In the genomic region with DNA sequence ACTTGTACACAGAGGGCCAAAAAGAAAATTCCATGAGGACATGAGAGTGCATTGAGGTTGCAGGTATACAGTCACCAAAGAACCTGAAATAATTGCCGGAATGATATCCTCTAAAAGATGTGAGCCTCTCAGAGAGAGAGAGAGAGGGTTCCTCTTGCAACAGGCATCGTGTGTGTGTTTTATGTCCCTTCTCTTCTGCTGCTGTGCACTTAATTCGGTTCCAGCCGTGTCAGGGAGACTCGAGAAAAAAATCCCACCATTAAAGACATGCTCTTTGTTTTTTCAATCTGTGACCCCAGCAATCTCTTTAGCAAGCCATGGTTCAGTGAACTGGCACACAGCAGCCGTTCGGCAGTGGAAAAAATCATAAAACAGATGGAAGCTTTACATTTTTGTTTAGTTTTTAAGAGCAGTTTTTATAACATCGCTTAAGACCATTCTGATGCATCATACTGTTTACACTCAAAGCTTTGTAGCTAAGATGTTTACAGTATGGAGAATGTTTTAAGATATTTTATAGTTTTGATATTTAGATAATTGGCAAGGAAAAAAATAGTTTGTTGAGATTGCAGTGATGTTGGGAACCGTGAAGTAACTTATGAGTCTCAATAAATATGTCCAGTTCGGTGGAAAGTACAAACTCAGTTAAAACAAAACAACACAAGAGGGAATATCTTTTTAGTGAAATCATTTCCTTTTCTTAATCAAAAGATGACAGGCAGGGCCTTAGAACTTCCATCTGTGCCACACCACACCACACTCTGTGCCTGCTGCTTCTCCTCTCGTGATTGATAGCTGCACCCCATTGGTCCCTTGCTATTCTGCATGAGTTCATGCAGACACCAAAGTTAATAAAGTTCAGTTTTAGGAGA, we compare ENCODE assay signal across 25 cellular contexts. TPM values are rescaled to one million over a fixed set of nuclear protein-coding genes. Genes with fewer than 3 reads are reported as not detected.
DNase-seq lines count a peak whose midpoint lies in the region; FAIRE-seq and TF ChIP-seq lines count a peak whose summit lies in the region.
"Had no signal": no experiment of that assay in that cellular context is flagged by ENCODE, and none has a peak within 500 bp of the region (broad histone marks: within the 10 kb centered on the region; RNA-seq: fewer than 3 reads in every experiment).

No MANE protein-coding gene starts in this region.

- H3K36me3 Mint-ChIP-seq in mesothelial cell of epicardium = no peaks in the 10 kb centered on the region
- H3K36me3 Mint-ChIP-seq in activated CD4-positive, alpha-beta T cell treated with anti-CD3 and anti-CD28 coated beads, Interleukin-2, amount 10 ng/mL, durations not matched to agents 24 days and 14 days (ENCODE audit: low read depth) = no peaks in the 10 kb centered on the region
- H3K36me3 Mint-ChIP-seq: activated naive CD8-positive, alpha-beta T cell treated with anti-CD3 and anti-CD28 coated beads, Interleukin-2, amount 10 ng/mL, durations not matched to agents 7 days and 5 days; stimulated activated effector memory CD8-positive, alpha-beta T cell treated with anti-CD3 and anti-CD28 coated beads, Interleukin-12 subunit alpha, Interleukin-12 subunit beta, amount 100 ng/mL, for 72 hours had no signal

- peak; percentile 93 for FAIRE-seq in urothelium cell line (lab: Jason Lieb, UNC)
- FAIRE-seq: D721Med, frontal cortex had no signal

- H3K4me3 ChIP-seq in SK-N-MC = peak overlapping the region; percentile 24
- H3K4me3 ChIP-seq: coronary artery, thyroid gland had no signal

- no peaks in the 10 kb centered on the region for H3K9me3 Mint-ChIP-seq in mesothelial cell of epicardium
- H3K9me3 Mint-ChIP-seq in activated CD4-positive, alpha-beta T cell treated with anti-CD3 and anti-CD28 coated beads, Interleukin-2, amount 10 ng/mL, durations not matched to agents 24 days and 14 days = peaks cover 4% of the 10 kb centered on the region
- H3K9me3 Mint-ChIP-seq: activated naive CD8-positive, alpha-beta T cell treated with anti-CD3 and anti-CD28 coated beads, Interleukin-2, amount 10 ng/mL, durations not matched to agents 7 days and 5 days; stimulated activated effector memory CD8-positive, alpha-beta T cell treated with anti-CD3 and anti-CD28 coated beads, Interleukin-12 subunit alpha, Interleukin-12 subunit beta, amount 100 ng/mL, for 72 hours had no signal

- H3K4me1 Mint-ChIP-seq in mesothelial cell of epicardium = peaks cover 13% of the 10 kb centered on the region
- no peaks in the 10 kb centered on the region for H3K4me1 Mint-ChIP-seq in activated CD4-positive, alpha-beta T cell treated with anti-CD3 and anti-CD28 coated beads, Interleukin-2, amount 10 ng/mL, durations not matched to agents 24 days and 14 days
- H3K4me1 Mint-ChIP-seq: activated CD4-positive, alpha-beta T cell treated with anti-CD3 and anti-CD28 coated beads for 36 hours; activated naive CD8-positive, alpha-beta T cell treated with anti-CD3 and anti-CD28 coated beads, Interleukin-2, amount 10 ng/mL, durations not matched to agents 7 days and 5 days; stimulated activated effector memory CD8-positive, alpha-beta T cell treated with anti-CD3 and anti-CD28 coated beads, Interleukin-12 subunit alpha, Interleukin-12 subunit beta, amount 100 ng/mL, for 72 hours had no signal

- H3K27ac Mint-ChIP-seq in mesothelial cell of epicardium = peak overlapping the region; percentile 63
- no peak overlapping the region for H3K27ac Mint-ChIP-seq in activated CD4-positive, alpha-beta T cell treated with anti-CD3 and anti-CD28 coated beads, Interleukin-2, amount 10 ng/mL, durations not matched to agents 24 days and 14 days
- H3K27ac Mint-ChIP-seq: activated CD4-positive, alpha-beta T cell treated with anti-CD3 and anti-CD28 coated beads for 36 hours; activated naive CD8-positive, alpha-beta T cell treated with anti-CD3 and anti-CD28 coated beads, Interleukin-2, amount 10 ng/mL, durations not matched to agents 7 days and 5 days; stimulated activated effector memory CD8-positive, alpha-beta T cell treated with anti-CD3 and anti-CD28 coated beads, Interleukin-12 subunit alpha, Interleukin-12 subunit beta, amount 100 ng/mL, for 72 hours had no signal

- no peak for TF ChIP-seq CTCF in mesothelial cell of epicardium (IDR thresholded peaks at IDR 0.05; ENCODE audit: unreplicated experiment)

- H3K27ac ChIP-seq in SK-N-MC = peak overlapping the region; percentile 56; the same call in 1 of the 2 replicates
- H3K27ac ChIP-seq: 22Rv1, brain microvascular endothelial cell, C4-2B, coronary artery, thyroid gland had no signal

- intact Hi-C loops in activated CD4-positive, alpha-beta T cell treated with anti-CD3 and anti-CD28 coated beads, Interleukin-2, amount 10 ng/mL, durations not matched to agents 24 days and 14 days (cut with micrococcal nuclease) = no loop called here

- no peak overlapping the region for H3K9ac ChIP-seq in SK-N-MC (ENCODE audit: insufficient read length)

- H3K36me3 ChIP-seq in SK-N-MC (ENCODE audit: insufficient read depth, low read length) = no peaks in the 10 kb centered on the region
- H3K36me3 ChIP-seq: brain microvascular endothelial cell, thyroid gland had no signal

- H3K9me3 ChIP-seq in SK-N-MC (ENCODE audit: low read depth, low read length) = no peaks in the 10 kb centered on the region
- H3K9me3 ChIP-seq: thyroid gland had no signal

- H3K4me3 Mint-ChIP-seq in mesothelial cell of epicardium = no peak overlapping the region
- no peak overlapping the region for H3K4me3 Mint-ChIP-seq in activated CD4-positive, alpha-beta T cell treated with anti-CD3 and anti-CD28 coated beads, Interleukin-2, amount 10 ng/mL, durations not matched to agents 24 days and 14 days
- H3K4me3 Mint-ChIP-seq: activated CD4-positive, alpha-beta T cell treated with anti-CD3 and anti-CD28 coated beads for 36 hours; activated naive CD8-positive, alpha-beta T cell treated with anti-CD3 and anti-CD28 coated beads, Interleukin-2, amount 10 ng/mL, durations not matched to agents 7 days and 5 days; stimulated activated effector memory CD8-positive, alpha-beta T cell treated with anti-CD3 and anti-CD28 coated beads, Interleukin-12 subunit alpha, Interleukin-12 subunit beta, amount 100 ng/mL, for 72 hours had no signal

- DNase-seq in NCI-H526 treated with DMSO at 0.1 percent for 48 hours (lab: John Stamatoyannopoulos, UW) (peak; percentile 8), NCI-H526 (lab: John Stamatoyannopoulos, UW) (no peak), SK-N-MC (ENCODE audit: low read depth, low spot score) (no peak), mesothelial cell of epicardium (ENCODE audit: low spot score in 2 of 2, unreplicated experiment in 2 of 2) (no peak), urothelium cell line (ENCODE audit: low spot score) (no peak), NCI-H146 treated with DMSO at 0.1 percent for 48 hours (lab: John Stamatoyannopoulos, UW; ENCODE audit: unreplicated experiment) (no peak), SK-N-DZ (ENCODE audit: low spot score) (no peak)
- no peak for DNase-seq in activated CD4-positive, alpha-beta T cell treated with anti-CD3 and anti-CD28 coated beads, Interleukin-2, amount 10 ng/mL, durations not matched to agents 24 days and 14 days
- DNase-seq: activated CD4-positive, alpha-beta T cell treated with anti-CD3 and anti-CD28 coated beads for 36 hours; activated naive CD8-positive, alpha-beta T cell treated with anti-CD3 and anti-CD28 coated beads, Interleukin-2, amount 10 ng/mL, durations not matched to agents 7 days and 5 days; brain microvascular endothelial cell; GDM1; kidney glomerular epithelial cell; mesendoderm; NCI-H1436; NCI-H2227 treated with DMSO at 0.1 percent for 48 hours; stimulated activated CD4-positive, alpha-beta T cell treated with anti-CD3 and anti-CD28 coated beads, Interleukin-15, amount 100 ng/mL, for 24 hours; thyroid gland had no signal

- H3K27me3 Mint-ChIP-seq in mesothelial cell of epicardium (ENCODE audit: low read depth) = peaks cover 3% of the 10 kb centered on the region
- H3K27me3 Mint-ChIP-seq in activated CD4-positive, alpha-beta T cell treated with anti-CD3 and anti-CD28 coated beads, Interleukin-2, amount 10 ng/mL, durations not matched to agents 24 days and 14 days = no peaks in the 10 kb centered on the region
- H3K27me3 Mint-ChIP-seq: activated CD4-positive, alpha-beta T cell treated with anti-CD3 and anti-CD28 coated beads for 36 hours; activated naive CD8-positive, alpha-beta T cell treated with anti-CD3 and anti-CD28 coated beads, Interleukin-2, amount 10 ng/mL, durations not matched to agents 7 days and 5 days had no signal

RNA-seq across cellular contexts. Expression of gene ZNF536, which starts 31.2 kb away (rescaled TPM):
- total RNA-seq in mesothelial cell of epicardium = 8.3 to 9.2 TPM (median 8.6 TPM) in 3 replicates
- total RNA-seq in activated CD4-positive, alpha-beta T cell treated with anti-CD3 and anti-CD28 coated beads, Interleukin-2, amount 10 ng/mL, durations not matched to agents 24 days and 14 days = not detected in 2 replicates
- 0.22 TPM in 1 of 2 replicates, not detected in the other for polyA plus RNA-seq in SK-N-DZ (2014; cell fraction: cytosol; rRNA removed)
- not detected in 2 replicates for polyA plus RNA-seq in SK-N-DZ (2014; cell fraction: nucleus; rRNA removed)
- total RNA-seq: activated CD4-positive, alpha-beta T cell treated with anti-CD3 and anti-CD28 coated beads for 36 hours; activated naive CD8-positive, alpha-beta T cell treated with anti-CD3 and anti-CD28 coated beads, Interleukin-2, amount 10 ng/mL, durations not matched to agents 7 days and 5 days; M059J had no signal
